ENCODE assay signal across 18 cellular contexts in the genomic region with DNA sequence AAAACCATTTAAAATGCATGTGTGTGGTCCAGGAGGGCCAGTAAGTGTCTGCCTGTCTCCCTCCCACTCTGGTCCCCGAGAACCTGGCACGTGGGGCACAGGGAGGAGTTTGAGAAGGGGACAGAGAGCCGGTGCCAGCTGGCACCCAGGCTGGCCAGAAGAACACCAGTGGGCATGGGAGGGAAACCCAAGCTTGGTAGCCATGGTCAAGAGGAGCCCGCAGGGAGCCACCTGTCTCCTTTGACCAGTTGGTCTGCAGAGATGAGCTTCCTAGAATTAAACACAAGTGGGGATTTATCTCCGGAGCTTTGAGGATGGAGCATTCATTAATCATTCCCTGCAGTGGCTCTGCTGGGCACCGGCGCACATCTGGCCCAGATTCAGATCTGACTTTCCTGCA. TPM values are rescaled to one million over a fixed set of nuclear protein-coding genes. Genes with fewer than 3 reads are reported as not detected.
"Had no signal": no experiment of that assay in that cellular context is flagged by ENCODE, and none has a peak within 500 bp of the region (broad histone marks: within the 10 kb centered on the region; RNA-seq: fewer than 3 reads in every experiment).

No MANE protein-coding gene starts in this region.

- H3K4me1 ChIP-seq: colonic mucosa, esophagus muscularis mucosa, transverse colon had no signal

- ATAC-seq: activated CD8-positive, alpha-beta T cell treated with anti-CD3 and anti-CD28 coated beads, Interleukin-2, amount 10 ng/mL, durations not matched to agents 7 days and 5 days; left ventricle myocardium superior; WTC11 had no signal

- H3K36me3 ChIP-seq: cardiac muscle cell, colonic mucosa, esophagus muscularis mucosa, transverse colon had no signal

- H3K27ac ChIP-seq: cardiac muscle cell, colonic mucosa, esophagus muscularis mucosa, transverse colon had no signal

- H3K27me3 ChIP-seq: colonic mucosa, transverse colon had no signal

- H3K4me3 ChIP-seq: cardiac muscle cell, colonic mucosa, esophagus muscularis mucosa, transverse colon had no signal

- H3K9me3 ChIP-seq: colonic mucosa, esophagus muscularis mucosa, transverse colon had no signal

- DNase-seq: activated CD4-positive, alpha-beta T cell treated with anti-CD3 and anti-CD28 coated beads, Interleukin-2, amount 10 ng/mL, durations not matched to agents 24 days and 14 days; activated CD8-positive, alpha-beta T cell treated with anti-CD3 and anti-CD28 coated beads, Interleukin-2, amount 10 ng/mL, durations not matched to agents 7 days and 5 days; activated naive CD4-positive, alpha-beta T cell treated with anti-CD3 and anti-CD28 coated beads, Interleukin-2, amount 10 ng/mL, durations not matched to agents 7 days and 5 days; effector CD4-positive, alpha-beta T cell; hypothalamus; left ventricle myocardium superior; mesendoderm; nephron progenitor cell; stimulated activated CD4-positive, alpha-beta T cell treated with anti-CD3 and anti-CD28 coated beads, Interleukin-1b, Interleukin-23, amount 100 ng/mL, for 48 hours; T-helper 2 cell had no signal

- H3K36me3 Mint-ChIP-seq: activated naive CD4-positive, alpha-beta T cell treated with anti-CD3 and anti-CD28 coated beads, Interleukin-2, amount 10 ng/mL, durations not matched to agents 7 days and 5 days; WTC11 had no signal

- H3K9me3 Mint-ChIP-seq: activated CD4-positive, alpha-beta T cell treated with anti-CD3 and anti-CD28 coated beads, Interleukin-2, amount 10 ng/mL, durations not matched to agents 24 days and 14 days; activated naive CD4-positive, alpha-beta T cell treated with anti-CD3 and anti-CD28 coated beads, Interleukin-2, amount 10 ng/mL, durations not matched to agents 7 days and 5 days had no signal

- H3K27ac Mint-ChIP-seq: activated CD4-positive, alpha-beta T cell treated with anti-CD3 and anti-CD28 coated beads, Interleukin-2, amount 10 ng/mL, durations not matched to agents 24 days and 14 days; activated CD8-positive, alpha-beta T cell treated with anti-CD3 and anti-CD28 coated beads, Interleukin-2, amount 10 ng/mL, durations not matched to agents 7 days and 5 days; activated naive CD4-positive, alpha-beta T cell treated with anti-CD3 and anti-CD28 coated beads, Interleukin-2, amount 10 ng/mL, durations not matched to agents 7 days and 5 days; nephron progenitor cell; WTC11 had no signal

- H3K4me1 Mint-ChIP-seq: activated CD4-positive, alpha-beta T cell treated with anti-CD3 and anti-CD28 coated beads, Interleukin-2, amount 10 ng/mL, durations not matched to agents 24 days and 14 days; activated naive CD4-positive, alpha-beta T cell treated with anti-CD3 and anti-CD28 coated beads, Interleukin-2, amount 10 ng/mL, durations not matched to agents 7 days and 5 days; WTC11 had no signal

- H3K4me3 Mint-ChIP-seq: activated CD4-positive, alpha-beta T cell treated with anti-CD3 and anti-CD28 coated beads, Interleukin-2, amount 10 ng/mL, durations not matched to agents 24 days and 14 days; activated CD8-positive, alpha-beta T cell treated with anti-CD3 and anti-CD28 coated beads, Interleukin-2, amount 10 ng/mL, durations not matched to agents 7 days and 5 days; activated naive CD4-positive, alpha-beta T cell treated with anti-CD3 and anti-CD28 coated beads, Interleukin-2, amount 10 ng/mL, durations not matched to agents 7 days and 5 days; nephron progenitor cell; WTC11 had no signal

RNA-seq across cellular contexts. Expression of a gene that starts 41.6 kb away (rescaled TPM):
- total RNA-seq: activated CD4-positive, alpha-beta T cell treated with anti-CD3 and anti-CD28 coated beads, Interleukin-2, amount 10 ng/mL, durations not matched to agents 24 days and 14 days; activated CD8-positive, alpha-beta T cell treated with anti-CD3 and anti-CD28 coated beads, Interleukin-2, amount 10 ng/mL, durations not matched to agents 7 days and 5 days; cardiac muscle cell; colonic mucosa; kidney epithelial cell; left ventricle myocardium superior; omental fat pad; pulmonary artery endothelial cell; transverse colon had no signal
